Comparison of ENCODE assay signal across 9 cellular contexts in the genomic region with DNA sequence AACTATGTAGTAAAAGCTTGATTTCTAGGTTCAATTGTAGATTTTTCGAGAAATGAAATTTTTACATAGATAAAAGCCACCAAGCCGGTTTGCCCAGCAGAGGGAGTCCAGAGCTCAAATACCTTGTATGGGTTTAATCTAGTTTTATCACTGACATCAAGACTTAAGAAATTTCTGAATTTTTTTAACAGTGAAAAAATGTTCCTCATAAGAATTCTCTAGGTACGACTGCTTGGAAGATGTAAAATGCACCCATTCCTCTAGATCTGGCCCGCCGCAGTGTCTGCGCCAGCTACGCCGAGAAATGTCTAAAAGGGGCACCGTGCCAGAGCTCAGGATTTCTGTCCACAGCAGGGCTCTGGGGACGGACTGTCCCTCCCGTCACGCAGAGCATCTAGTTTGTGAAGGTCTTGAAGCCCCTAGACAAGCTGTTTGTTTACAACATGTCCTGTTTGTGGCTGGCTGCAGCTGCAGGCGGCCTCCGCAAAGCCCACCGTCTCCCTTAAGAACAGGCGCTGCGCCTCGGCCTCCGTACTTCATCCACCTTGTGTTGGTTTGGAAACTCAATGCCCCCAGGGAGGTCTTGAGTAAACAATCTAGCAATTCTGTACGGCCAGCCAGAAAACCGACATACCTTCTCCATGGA. TPM values are rescaled to one million over a fixed set of nuclear protein-coding genes. Genes with fewer than 3 reads are reported as not detected.
A peak's percentile ranks its signal among the peaks of the same experiment; 100 is the strongest.
DNase-seq lines count a peak whose midpoint lies in the region; ATAC-seq and TF ChIP-seq lines count a peak whose summit lies in the region.
"Had no signal": no experiment of that assay in that cellular context is flagged by ENCODE, and none has a peak within 500 bp of the region (broad histone marks: within the 10 kb centered on the region; RNA-seq: fewer than 3 reads in every experiment).

No MANE protein-coding gene starts in this region.

- POLR2A ChIA-PET in MCF 10A (lab: Yijun Ruan, JAX), result interaction anchor here (0.7 to 1.3 kb wide), 5 partner anchors 10 to 219 kb away, joined by 3 to 10 read pairs (median 5); no protein-coding TSS in a partner anchor

- H3K9me3 ChIP-seq in lower lobe of right lung, result no peaks in the 10 kb centered on the region
- H3K9me3 ChIP-seq: SJSA1 had no signal

- H3K36me3 Mint-ChIP-seq in MCF 10A (ENCODE audit: insufficient read depth, unreplicated experiment), result peaks cover 71% of the 10 kb centered on the region

- no peaks in the 10 kb centered on the region for H3K27me3 Mint-ChIP-seq in MCF 10A (ENCODE audit: insufficient read depth, unreplicated experiment)

- no TSS peak for BruUV-seq in MCF 10A (replicated peaks; lab: Mats Ljungman, UMichigan)

- intact Hi-C loops in MCF 10A (cut with micrococcal nuclease) (loop anchor here (1.0 to 5.0 kb wide), 3 partner anchors 74 to 219 kb away; no protein-coding TSS in a partner anchor), lower lobe of right lung (cut with DNase I) (no loop called here)

- peaks cover 98% of the 10 kb centered on the region for H3K36me3 ChIP-seq in lower lobe of right lung

- no peak overlapping the region for H3K4me3 Mint-ChIP-seq in MCF 10A (ENCODE audit: unreplicated experiment)

- no peaks in the 10 kb centered on the region for H3K27me3 ChIP-seq in lower lobe of right lung (ENCODE audit: low read depth)
- H3K27me3 ChIP-seq: SJSA1 had no signal

- H3K27ac ChIP-seq in lower lobe of right lung, result no peak overlapping the region
- H3K27ac ChIP-seq: SJSA1 had no signal

- no peak overlapping the region for H3K4me3 ChIP-seq in lower lobe of right lung
- H3K4me3 ChIP-seq: SJSA1 had no signal

- H3K4me1 ChIP-seq in lower lobe of right lung, result no peaks in the 10 kb centered on the region
- H3K4me1 ChIP-seq: SJSA1 had no signal

- H3K9me3 Mint-ChIP-seq in MCF 10A (ENCODE audit: unreplicated experiment), result no peaks in the 10 kb centered on the region

- DNase-seq in GF-D8 (lab: John Stamatoyannopoulos, UW) (peak; percentile 5), MV-4-11 (lab: John Stamatoyannopoulos, UW) (peak; percentile 18), MCF 10A (ENCODE audit: unreplicated experiment) (peak; percentile 56), lower lobe of right lung (no peak), NCI-H187 (lab: John Stamatoyannopoulos, UW) (no peak)

- CTCF ChIA-PET in MCF 10A (lab: Yijun Ruan, JAX), result interaction anchor here (0.6 to 1.7 kb wide), 22 partner anchors 8 to 356 kb away, joined by 3 to 35 read pairs (median 4); no protein-coding TSS in a partner anchor

- peak; percentile 52 for TF ChIP-seq CTCF in MCF 10A (IDR thresholded peaks at IDR 0.05; ENCODE audit: unreplicated experiment)
- TF ChIP-seq CTCF in lower lobe of right lung (IDR thresholded peaks at IDR 0.05), result peak; percentile 62

- no peaks in the 10 kb centered on the region for H3K4me1 Mint-ChIP-seq in MCF 10A (ENCODE audit: insufficient read depth, unreplicated experiment)

- H3K27ac Mint-ChIP-seq in MCF 10A (ENCODE audit: low read depth, unreplicated experiment), result no peak overlapping the region

- ATAC-seq in lower lobe of right lung, result no peak
- no peak for ATAC-seq in HG02623 (IDR thresholded peaks at IDR 0.05; ENCODE audit: unreplicated experiment)
- ATAC-seq in HG03025 (IDR thresholded peaks at IDR 0.05; ENCODE audit: low FRiP score, unreplicated experiment), result no peak
- ATAC-seq in HG03520 (IDR thresholded peaks at IDR 0.05; ENCODE audit: unreplicated experiment), result no peak

RNA-seq across cellular contexts. Expression of a gene that starts 24.8 kb away (rescaled TPM):
- total RNA-seq in MCF 10A (2022), result 271 and 348 TPM in 2 replicates
- total RNA-seq in lower lobe of right lung, result 64.5 TPM

RNA-seq across cellular contexts. Expression of a gene that starts 33.4 kb away (rescaled TPM):
- total RNA-seq in MCF 10A (2022), result 43.2 and 53.9 TPM in 2 replicates
- total RNA-seq in lower lobe of right lung, result 26.2 TPM

Comparison
In these comparisons a context has a peak if more than half of its experiments do, and no peak if none do; other contexts are left out.
1. DNase-seq: peak in GF-D8 (single experiment), MV-4-11 (single experiment) and MCF 10A (single experiment); none in lower lobe of right lung (single experiment) and NCI-H187 (0 of 2).